ENCODE assay signal across 22 cellular contexts in the genomic region with DNA sequence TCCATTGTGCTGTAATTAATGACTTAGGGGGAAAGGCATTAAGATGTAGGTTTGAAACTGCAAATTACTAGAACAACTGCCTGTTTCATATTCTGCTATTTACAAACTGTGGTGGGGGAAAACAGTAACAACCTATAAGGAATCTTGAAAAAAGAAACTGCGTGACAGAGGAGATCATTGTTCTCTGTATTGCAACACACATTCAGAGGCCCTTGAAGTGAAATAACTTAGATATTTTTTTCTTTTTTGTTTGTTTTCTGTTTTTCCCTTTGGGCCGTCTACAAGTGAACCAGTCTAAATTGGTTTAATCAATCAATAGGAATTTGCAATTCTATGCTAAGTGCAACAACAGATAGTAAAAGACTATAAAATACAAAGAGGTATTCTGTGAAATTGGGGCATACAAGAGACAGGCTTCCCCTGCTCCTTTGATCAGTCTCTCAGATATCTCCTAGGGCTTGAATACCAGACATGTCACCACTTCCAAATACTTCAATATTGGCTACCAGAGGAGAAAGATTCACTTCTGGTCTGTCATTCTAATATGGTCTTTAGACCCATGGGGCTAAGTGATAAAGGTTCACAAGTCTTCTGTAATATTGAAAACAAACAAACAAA.
DNase-seq lines count a peak whose midpoint lies in the region; ATAC-seq, FAIRE-seq and TF ChIP-seq lines count a peak whose summit lies in the region.
"Had no signal": no experiment of that assay in that cellular context is flagged by ENCODE, and none has a peak within 500 bp of the region (broad histone marks: within the 10 kb centered on the region; RNA-seq: fewer than 3 reads in every experiment).

No MANE protein-coding gene starts in this region.

- no peak overlapping the region for H4K8ac ChIP-seq in trophoblast cell (ENCODE audit: low read depth, low read length)

- H3K27me3 ChIP-seq in adipocyte (replicated peaks; ENCODE audit: control insufficient read depth, insufficient read depth, low read length): no peaks in the 10 kb centered on the region
- no peaks in the 10 kb centered on the region for H3K27me3 ChIP-seq in trophoblast cell (ENCODE audit: insufficient read depth, low read length)
- no peaks in the 10 kb centered on the region for H3K27me3 ChIP-seq in small intestine (ENCODE audit: control insufficient read depth in 2 of 2, insufficient read depth in 2 of 2, low read length in 2 of 2)
- H3K27me3 ChIP-seq: BLaER1 had no signal

- no CpG with 5 or more reads among the region's 2 CpGs for WGBS in trophoblast cell (ENCODE audit: extremely low coverage, insufficient coverage, insufficient read length)
- WGBS in small intestine, 3 donors: 80 to 82% (median 82%) methylated on average over 2 of the region's 2 CpGs

- FAIRE-seq in small intestine (lab: Jason Lieb, UNC): no peak
- FAIRE-seq: A204.1 had no signal

- H3K79me2 ChIP-seq in trophoblast cell (ENCODE audit: control insufficient read depth, insufficient read depth, low read length, poor library complexity): peaks cover 1% of the 10 kb centered on the region

- H3K4me1 ChIP-seq in adipocyte (ENCODE audit: control insufficient read depth, insufficient read depth, low read length) (no peaks in the 10 kb centered on the region), trophoblast cell (ENCODE audit: control insufficient read depth in 1 of 2, insufficient read depth in 2 of 2, low read length in 2 of 2) (peaks cover 8 to 12% of the 10 kb centered on the region in 2 experiments), small intestine (ENCODE audit: control insufficient read depth in 2 of 2, insufficient read depth in 1 of 2, low read depth in 1 of 2, low read length in 1 of 2) (no peaks in the 10 kb centered on the region)
- H3K4me1 ChIP-seq: BLaER1 had no signal

- no peak overlapping the region for H4K91ac ChIP-seq in trophoblast cell (ENCODE audit: low read depth, low read length)

- ATAC-seq in HG03039 (IDR thresholded peaks at IDR 0.05; ENCODE audit: unreplicated experiment): no peak
- ATAC-seq: GM23338, PC-3, SK-N-SH treated with all-trans-retinoic acid at 6 μM for 48 hours had no signal

- H3K27ac ChIP-seq in trophoblast cell (ENCODE audit: low read depth, low read length) (peak overlapping the region; percentile 77), small intestine (ENCODE audit: low read depth in 1 of 2, low read length in 1 of 2) (no peak overlapping the region)
- H3K27ac ChIP-seq: BLaER1 had no signal

- no peaks in the 10 kb centered on the region for H3K9me3 ChIP-seq in adipocyte (ENCODE audit: control insufficient read depth, low read length)
- peaks cover 2% of the 10 kb centered on the region for H3K9me3 ChIP-seq in trophoblast cell (ENCODE audit: insufficient read depth, low read depth, low read length)
- H3K9me3 ChIP-seq in small intestine (ENCODE audit: control insufficient read depth, low read depth): no peaks in the 10 kb centered on the region

- H3K4me3 ChIP-seq in adipocyte (ENCODE audit: low read length) (no peak overlapping the region), fibroblast of pulmonary artery (replicated peaks; ENCODE audit: low read depth, low read length) (no peak overlapping the region), trophoblast cell (ENCODE audit: low read depth, low read length) (no peak overlapping the region), small intestine (ENCODE audit: low read depth in 1 of 2, low read length in 2 of 2) (no peak overlapping the region)
- H3K4me3 ChIP-seq: BLaER1, GM23338 had no signal

- H3K23ac ChIP-seq in trophoblast cell (ENCODE audit: low read length): no peak overlapping the region

- no peak overlapping the region for H2AFZ ChIP-seq in trophoblast cell (ENCODE audit: insufficient read depth, low read length, poor library complexity)
- H2AFZ ChIP-seq: GM23338 had no signal

- no peak overlapping the region for H2BK5ac ChIP-seq in trophoblast cell (ENCODE audit: low read depth, low read length, poor library complexity)

- H3K4ac ChIP-seq in trophoblast cell (ENCODE audit: low read depth, low read length): no peak overlapping the region

- H2AK5ac ChIP-seq in trophoblast cell (ENCODE audit: low read length): no peak overlapping the region

- no peak overlapping the region for H3K14ac ChIP-seq in trophoblast cell (ENCODE audit: low read length)

- H3K36me3 ChIP-seq in adipocyte (ENCODE audit: control insufficient read depth, insufficient read depth, low read length, severe bottlenecking) (no peaks in the 10 kb centered on the region), trophoblast cell (ENCODE audit: control insufficient read depth in 1 of 2, insufficient read depth in 2 of 2, low read length in 2 of 2) (no peaks in the 10 kb centered on the region), small intestine (ENCODE audit: control insufficient read depth in 2 of 2, insufficient read depth in 2 of 2, low read length in 2 of 2) (no peaks in the 10 kb centered on the region)
- H3K36me3 ChIP-seq: BLaER1 had no signal

- no peak for TF ChIP-seq CTCF in fibroblast of pulmonary artery (IDR thresholded peaks at IDR 0.05; ENCODE audit: low read length, missing control alignments)

- no peak overlapping the region for H2BK120ac ChIP-seq in trophoblast cell (ENCODE audit: insufficient read depth, low read length, poor library complexity)

- H4K12ac ChIP-seq in trophoblast cell (ENCODE audit: low read depth, low read length): no peak overlapping the region

- DNase-seq in H4 (ENCODE audit: low spot score) (peak; percentile 23), adipocyte (ENCODE audit: low read depth) (peak; percentile 12), fibroblast of pulmonary artery (ENCODE audit: low read depth) (peak; percentile 59), trophoblast cell (peak in 1 of 2 donors; percentile 48), NCI-H1105 (lab: John Stamatoyannopoulos, UW) (no peak), small intestine (no peak)
- DNase-seq: CD4-positive, CD25-positive, alpha-beta regulatory T cell; DMS53; HCEC 1CT; Karpas-422; NCI-H1092; NCI-H1436; NCI-H187 treated with DMSO at 0.1 percent for 48 hours; NCI-H2107; NCI-H524; NCI-H748 treated with DMSO at 0.1 percent for 48 hours; PC-3 had no signal

- no peak overlapping the region for H3K9ac ChIP-seq in adipocyte (ENCODE audit: low read length)
- no peak overlapping the region for H3K9ac ChIP-seq in trophoblast cell (ENCODE audit: low read length)
- H3K9ac ChIP-seq: BLaER1 had no signal

- H2BK12ac ChIP-seq in trophoblast cell (ENCODE audit: low read length): no peak overlapping the region

- no peak overlapping the region for H3K4me2 ChIP-seq in trophoblast cell (ENCODE audit: low read length)
- H3K4me2 ChIP-seq: BLaER1, GM23338 had no signal

- H3K18ac ChIP-seq in trophoblast cell (ENCODE audit: low read length): no peak overlapping the region

- peaks cover 6% of the 10 kb centered on the region for H3K79me1 ChIP-seq in trophoblast cell (ENCODE audit: low read length)

Comparison
In these comparisons a context has a peak if more than half of its experiments do, and no peak if none do; other contexts are left out.
1. DNase-seq: peak in H4 (single experiment), adipocyte (single experiment) and fibroblast of pulmonary artery (single experiment); none in NCI-H1105 (single experiment) and small intestine (single experiment).